8 cellular contexts compared by ENCODE assay signal in genomic region chr12:116142936-116143882, GRCh38.
DNase-seq lines count a peak whose midpoint lies in the region; ATAC-seq and TF ChIP-seq lines count a peak whose summit lies in the region.

No MANE protein-coding gene starts in this region.

- peak; percentile 53 to 65 for ATAC-seq in activated CD4-positive, CD25-positive, alpha-beta regulatory T cell treated with anti-CD3 and anti-CD28 coated beads, Interleukin-2, amount 50 U/mL, for 24 hours
- peak; percentile 58 for ATAC-seq in stimulated activated naive CD8-positive, alpha-beta T cell treated with anti-CD3 and anti-CD28 coated beads, Interleukin-15, Interleukin-2, amounts not matched to agents 100 U/mL and 50 U/mL, for 24 hours

- DNase-seq in activated CD4-positive, CD25-positive, alpha-beta regulatory T cell treated with anti-CD3 and anti-CD28 coated beads, Interleukin-2, amount 50 U/mL, for 72 hours = no peak
- DNase-seq in fibroblast of peridontal ligament (ENCODE audit: extremely low read depth) (peak; percentile 38), NCI-H2171 treated with DMSO at 0.1 percent for 48 hours (lab: John Stamatoyannopoulos, UW) (no peak), superior temporal gyrus (ENCODE audit: extremely low spot score) (no peak)
- DNase-seq in stimulated activated naive CD8-positive, alpha-beta T cell treated with anti-CD3 and anti-CD28 coated beads, Interleukin-15, Interleukin-2, amounts not matched to agents 100 U/mL and 50 U/mL, for 24 hours = no peak
- DNase-seq in stimulated activated CD4-positive, alpha-beta T cell treated with anti-CD3 and anti-CD28 coated beads, Interleukin-12 subunit alpha, Interleukin-12 subunit beta, amount 100 ng/mL, for 4 hours = no peak

TF ChIP-seq in PFSK-1, 5 proteins besides CTCF, POLR2A, EP300 and RAD21:
- TF ChIP-seq REST (IDR thresholded peaks at IDR 0.05; ENCODE audit: insufficient read depth in 1 of 2, low read depth in 2 of 2, low read length in 2 of 2) (no peak), SIN3A (IDR thresholded peaks at IDR 0.05; ENCODE audit: borderline replicate concordance, insufficient read depth, low read length) (peak; percentile 84), FOXP2 (optimal IDR thresholded peaks at IDR 0.05; ENCODE audit: borderline replicate concordance, extremely low read depth, extremely low read length, insufficient read depth) (no peak), TAF1 (IDR thresholded peaks at IDR 0.05; ENCODE audit: borderline replicate concordance, insufficient read depth, low read length) (no peak), POLR2AphosphoS5 (IDR thresholded peaks at IDR 0.05; ENCODE audit: low read depth, low read length) (no peak)
